27 cellular contexts compared by ENCODE assay signal in genomic region chrX:88244066-88244465, GRCh38.
"Had no signal": no experiment of that assay in that cellular context is flagged by ENCODE, and none has a peak within 500 bp of the region (broad histone marks: within the 10 kb centered on the region; RNA-seq: fewer than 3 reads in every experiment).

No MANE protein-coding gene starts in this region.

- H3K36me3 ChIP-seq: breast epithelium, gastroesophageal sphincter, neutrophil, ovary, right lobe of liver, tibial nerve had no signal

- H3K27ac ChIP-seq: breast epithelium, gastroesophageal sphincter, neutrophil, ovary, right lobe of liver, tibial nerve had no signal

- FAIRE-seq: endothelial cell of umbilical vein, keratinocyte had no signal

- H3K9me3 Mint-ChIP-seq: activated naive CD4-positive, alpha-beta T cell treated with anti-CD3 and anti-CD28 coated beads, Interleukin-2, amount 50 U/mL, for 24 hours had no signal

- H3K4me3 ChIP-seq: breast epithelium, gastroesophageal sphincter, mucosa of descending colon, ovary, right lobe of liver, tibial nerve had no signal

- H3K9me3 ChIP-seq: breast epithelium, gastroesophageal sphincter, mucosa of descending colon, neutrophil, ovary, right lobe of liver, tibial nerve had no signal

- H3K27me3 ChIP-seq: gastroesophageal sphincter, neutrophil, ovary, right lobe of liver, tibial nerve had no signal

- H3K4me1 Mint-ChIP-seq: activated CD4-positive, alpha-beta T cell treated with anti-CD3 and anti-CD28 coated beads for 36 hours; activated CD8-positive, alpha-beta memory T cell treated with anti-CD3 and anti-CD28 coated beads, Interleukin-2, amount 10 ng/mL, durations not matched to agents 7 days and 5 days; activated naive CD4-positive, alpha-beta T cell treated with anti-CD3 and anti-CD28 coated beads, Interleukin-2, amount 50 U/mL, for 24 hours; activated naive CD8-positive, alpha-beta T cell treated with anti-CD3 and anti-CD28 coated beads, Interleukin-2, amount 50 U/mL, for 24 hours had no signal

- H3K4me3 Mint-ChIP-seq: activated CD4-positive, alpha-beta T cell treated with anti-CD3 and anti-CD28 coated beads for 36 hours; activated CD8-positive, alpha-beta memory T cell treated with anti-CD3 and anti-CD28 coated beads, Interleukin-2, amount 10 ng/mL, durations not matched to agents 7 days and 5 days; activated CD8-positive, alpha-beta T cell treated with anti-CD3 and anti-CD28 coated beads, Interleukin-2, amount 10 ng/mL, durations not matched to agents 7 days and 5 days; activated naive CD4-positive, alpha-beta T cell treated with anti-CD3 and anti-CD28 coated beads, Interleukin-2, amount 50 U/mL, for 24 hours; activated naive CD8-positive, alpha-beta T cell treated with anti-CD3 and anti-CD28 coated beads, Interleukin-2, amount 50 U/mL, for 24 hours; natural killer cell treated with Interleukin-12 subunit alpha and Interleukin-12 subunit beta and Interleukin-15 and Interleukin-18, amount 100 ng/mL, for 72 hours had no signal

- H3K27ac Mint-ChIP-seq: activated CD4-positive, alpha-beta T cell treated with anti-CD3 and anti-CD28 coated beads for 36 hours; activated CD8-positive, alpha-beta memory T cell treated with anti-CD3 and anti-CD28 coated beads, Interleukin-2, amount 10 ng/mL, durations not matched to agents 7 days and 5 days; activated CD8-positive, alpha-beta T cell treated with anti-CD3 and anti-CD28 coated beads, Interleukin-2, amount 10 ng/mL, durations not matched to agents 7 days and 5 days; activated naive CD4-positive, alpha-beta T cell treated with anti-CD3 and anti-CD28 coated beads, Interleukin-2, amount 50 U/mL, for 24 hours; activated naive CD8-positive, alpha-beta T cell treated with anti-CD3 and anti-CD28 coated beads, Interleukin-2, amount 50 U/mL, for 24 hours; activated T-helper 2 cell treated with anti-CD3 and anti-CD28 coated beads, Interferon-gamma antibody, Interleukin-2, Interleukin-4, amounts not matched to agents 10 μg/mL and 5 μg/mL and 100 μg/mL, durations not matched to agents 14 hours and 24 hours and 36 hours; natural killer cell treated with Interleukin-12 subunit alpha and Interleukin-12 subunit beta and Interleukin-15 and Interleukin-18, amount 100 ng/mL, for 72 hours; progenitor cell of endocrine pancreas had no signal

- DNase-seq: activated CD4-positive, alpha-beta T cell treated with anti-CD3 and anti-CD28 coated beads for 36 hours; activated CD4-positive, CD25-positive, alpha-beta regulatory T cell; activated CD8-positive, alpha-beta memory T cell treated with anti-CD3 and anti-CD28 coated beads, Interleukin-2, amount 10 ng/mL, durations not matched to agents 7 days and 5 days; activated CD8-positive, alpha-beta T cell treated with anti-CD3 and anti-CD28 coated beads, Interleukin-2, amount 10 ng/mL, durations not matched to agents 7 days and 5 days; activated naive CD8-positive, alpha-beta T cell treated with anti-CD3 and anti-CD28 coated beads, Interleukin-2, amount 50 U/mL, for 24 hours; activated T-cell treated with anti-CD3 and anti-CD28 coated beads, Interleukin-2, amount 50 U/mL, for 48 hours; amygdala; central memory CD4-positive, alpha-beta T cell; head of caudate nucleus; hippocampal formation; left cardiac atrium; left ventricle myocardium superior; mucosa of descending colon; ovary; right lobe of liver; stimulated activated CD4-positive, alpha-beta T cell treated with anti-CD3 and anti-CD28 coated beads, Interleukin-2, amount 100 ng/mL, for 48 hours; stimulated activated naive CD4-positive, alpha-beta T cell treated with Interleukin-2 at 50 U/mL for 16 hours had no signal

- ATAC-seq: activated CD4-positive, alpha-beta T cell treated with anti-CD3 and anti-CD28 coated beads for 36 hours; activated CD8-positive, alpha-beta memory T cell treated with anti-CD3 and anti-CD28 coated beads, Interleukin-2, amount 10 ng/mL, durations not matched to agents 7 days and 5 days; activated CD8-positive, alpha-beta T cell treated with anti-CD3 and anti-CD28 coated beads, Interleukin-2, amount 10 ng/mL, durations not matched to agents 7 days and 5 days; activated naive CD8-positive, alpha-beta T cell treated with anti-CD3 and anti-CD28 coated beads, Interleukin-2, amount 50 U/mL, for 24 hours; gastroesophageal sphincter; left cardiac atrium; left ventricle myocardium superior; mucosa of descending colon; natural killer cell treated with Interleukin-12 subunit alpha and Interleukin-12 subunit beta and Interleukin-15 and Interleukin-18, amount 100 ng/mL, for 72 hours; right lobe of liver had no signal

- H3K27me3 Mint-ChIP-seq: activated CD4-positive, alpha-beta T cell treated with anti-CD3 and anti-CD28 coated beads for 36 hours; activated CD8-positive, alpha-beta memory T cell treated with anti-CD3 and anti-CD28 coated beads, Interleukin-2, amount 10 ng/mL, durations not matched to agents 7 days and 5 days; activated naive CD4-positive, alpha-beta T cell treated with anti-CD3 and anti-CD28 coated beads, Interleukin-2, amount 50 U/mL, for 24 hours; activated naive CD8-positive, alpha-beta T cell treated with anti-CD3 and anti-CD28 coated beads, Interleukin-2, amount 50 U/mL, for 24 hours; progenitor cell of endocrine pancreas had no signal

- H3K4me1 ChIP-seq: breast epithelium, gastroesophageal sphincter, right lobe of liver, tibial nerve had no signal

- H3K36me3 Mint-ChIP-seq: activated CD8-positive, alpha-beta memory T cell treated with anti-CD3 and anti-CD28 coated beads, Interleukin-2, amount 10 ng/mL, durations not matched to agents 7 days and 5 days; activated naive CD4-positive, alpha-beta T cell treated with anti-CD3 and anti-CD28 coated beads, Interleukin-2, amount 50 U/mL, for 24 hours had no signal
